ENCODE assay signal across 34 cellular contexts in the genomic region with DNA sequence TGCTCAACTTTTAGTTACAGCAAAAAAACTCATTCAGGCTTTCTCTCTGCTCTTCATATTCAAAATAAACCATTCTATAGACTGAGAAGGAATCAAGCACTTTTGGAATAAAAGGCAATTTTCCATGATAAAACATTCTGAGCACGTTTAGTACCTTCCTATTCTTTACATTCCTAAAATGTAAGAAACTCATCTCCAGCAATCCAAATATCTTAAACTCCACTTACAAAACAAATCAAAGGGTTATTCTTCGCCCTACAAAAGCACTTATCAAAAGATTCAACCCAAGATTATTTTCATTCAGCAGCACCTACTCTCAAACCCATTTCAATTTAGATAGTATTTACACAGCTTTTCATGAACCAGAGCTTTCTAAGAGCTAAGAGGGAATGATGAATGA.
"Had no signal": no experiment of that assay in that cellular context is flagged by ENCODE, and none has a peak within 500 bp of the region (broad histone marks: within the 10 kb centered on the region; RNA-seq: fewer than 3 reads in every experiment).

No MANE protein-coding gene starts in this region.

- H3K27me3 ChIP-seq: MG63 had no signal

- H3K9me3 ChIP-seq: MG63 had no signal

- H3K36me3 ChIP-seq: MG63 had no signal

- DNase-seq: Karpas-422, Kasumi-1, MG63, MM.1S, MV-4-11, NCI-H1048, NCI-H1092, NCI-H1092 treated with DMSO at 0.1 percent for 48 hours, NCI-H1105, NCI-H1105 treated with DMSO at 0.1 percent for 48 hours, NCI-H1417, NCI-H1417 treated with DMSO at 0.1 percent for 48 hours, NCI-H1436, NCI-H1436 treated with DMSO at 0.1 percent for 48 hours, NCI-H146, NCI-H1694, NCI-H1694 treated with DMSO at 0.1 percent for 48 hours, NCI-H187, NCI-H187 treated with DMSO at 0.1 percent for 48 hours, NCI-H1930, NCI-H2029, NCI-H2029 treated with DMSO at 0.1 percent for 48 hours, NCI-H2081, NCI-H2081 treated with DMSO at 0.1 percent for 48 hours, NCI-H2107, NCI-H2171, NCI-H2171 treated with DMSO at 0.1 percent for 48 hours, NCI-H2227 treated with DMSO at 0.1 percent for 48 hours, NCI-H226, NCI-H345, NCI-H446, NCI-H446 treated with DMSO at 0.1 percent for 48 hours, NCI-H510A, NCI-H510A treated with DMSO at 0.1 percent for 48 hours had no signal

- H3K4me3 ChIP-seq: MG63 had no signal
